Comparison of ENCODE assay signal across 1 cellular context in genomic region chr3:49533786-49534519, GRCh38.
TF ChIP-seq lines count a peak whose summit lies in the region.

No MANE protein-coding gene starts in this region.

TF ChIP-seq in GM12878, 131 proteins besides CTCF, POLR2A, EP300 and RAD21:
- TF ChIP-seq ELK1 (IDR thresholded peaks at IDR 0.05; ENCODE audit: low read depth, low read length) = no peak
- TF ChIP-seq POLR2AphosphoS2 (IDR thresholded peaks at IDR 0.05; ENCODE audit: low read depth, low read length) = no peak
- TF ChIP-seq NKRF (conservative IDR thresholded peaks at IDR 0.05) = no peak
- no peak for TF ChIP-seq IRF5 (IDR thresholded peaks at IDR 0.05; ENCODE audit: borderline replicate concordance)
- TF ChIP-seq ZNF24 (IDR thresholded peaks at IDR 0.05) = no peak
- no peak for TF ChIP-seq SMAD5 (IDR thresholded peaks at IDR 0.05; ENCODE audit: low read depth)
- no peak for TF ChIP-seq CREB1 (IDR thresholded peaks at IDR 0.05; ENCODE audit: low read depth)
- no peak for TF ChIP-seq TCF3 (IDR thresholded peaks at IDR 0.05; ENCODE audit: borderline replicate concordance, insufficient read depth, low read depth, low read length)
- no peak for TF ChIP-seq ZNF592 (IDR thresholded peaks at IDR 0.05)
- TF ChIP-seq CEBPB (IDR thresholded peaks at IDR 0.05; ENCODE audit: borderline replicate concordance in 1 of 2, low read depth in 2 of 2, low read length in 2 of 2) = no peak
- TF ChIP-seq RELA (IDR thresholded peaks at IDR 0.05; ENCODE audit: borderline replicate concordance, partially characterized antibody) = no peak
- no peak for TF ChIP-seq NFIC (IDR thresholded peaks at IDR 0.05; ENCODE audit: low read depth, low read length)
- no peak for TF ChIP-seq EZH2 (IDR thresholded peaks at IDR 0.05; ENCODE audit: borderline replicate concordance, control insufficient read depth, low read depth, low read length)
- TF ChIP-seq KAT2A (conservative IDR thresholded peaks at IDR 0.05; ENCODE audit: control insufficient read depth, low read depth, low read length) = no peak
- no peak for TF ChIP-seq USF1 (IDR thresholded peaks at IDR 0.05; ENCODE audit: borderline replicate concordance, extremely low read length, insufficient read depth, low read depth, low read length)
- TF ChIP-seq SREBF1 (IDR thresholded peaks at IDR 0.05; ENCODE audit: low read length) = no peak
TF ChIP-seq in GM12878: peak in this region for 0.
